In the genomic region with DNA sequence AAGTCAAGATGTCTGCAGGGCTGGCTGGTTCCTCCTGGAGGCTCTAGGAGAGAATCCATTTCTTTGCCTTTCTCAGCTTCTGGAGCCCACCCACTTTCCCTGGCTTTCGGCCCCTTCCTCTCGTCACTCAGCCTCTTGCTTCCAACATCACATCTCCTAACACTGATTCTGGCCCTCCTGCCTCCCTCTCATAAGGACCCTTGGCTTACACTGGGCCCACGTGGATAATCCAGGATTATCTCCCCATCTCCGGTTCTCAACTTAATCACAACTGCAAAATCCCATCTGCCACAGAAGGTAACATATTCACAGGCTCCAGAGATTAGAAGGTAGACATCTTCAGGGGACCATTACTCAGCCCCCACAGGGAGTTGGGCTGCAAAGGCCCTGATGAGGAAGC, we compare ENCODE assay signal across 14 cellular contexts.
A peak's percentile ranks its signal among the peaks of the same experiment; 100 is the strongest.
DNase-seq lines count a peak whose midpoint lies in the region; ATAC-seq, FAIRE-seq and TF ChIP-seq lines count a peak whose summit lies in the region.
"Had no signal": no experiment of that assay in that cellular context is flagged by ENCODE, and none has a peak within 500 bp of the region (broad histone marks: within the 10 kb centered on the region; RNA-seq: fewer than 3 reads in every experiment).

No MANE protein-coding gene starts in this region.

- H3K4me1 ChIP-seq in lower lobe of right lung (peaks cover 72% of the 10 kb centered on the region), stomach smooth muscle (ENCODE audit: control insufficient read depth, insufficient read depth, low read length) (peaks cover 58% of the 10 kb centered on the region)

- H3K9me3 ChIP-seq in lower lobe of right lung (no peaks in the 10 kb centered on the region), stomach smooth muscle (ENCODE audit: control insufficient read depth in 2 of 2, low read length in 2 of 2) (no peaks in the 10 kb centered on the region)
- H3K9me3 ChIP-seq: esophagus squamous epithelium had no signal

- no peak for TF ChIP-seq POLR2A in GM12892 (IDR thresholded peaks at IDR 0.05; ENCODE audit: low read depth, low read length)

- H3K27ac ChIP-seq in lower lobe of right lung = peak overlapping the region; percentile 24
- peak overlapping the region; percentile 31 for H3K27ac ChIP-seq in stomach smooth muscle (ENCODE audit: low read length)
- H3K27ac ChIP-seq: GM23248 had no signal

- H3K36me3 ChIP-seq in lower lobe of right lung (no peaks in the 10 kb centered on the region), stomach smooth muscle (ENCODE audit: control insufficient read depth in 2 of 2, insufficient read depth in 2 of 2, low read length in 2 of 2) (no peaks in the 10 kb centered on the region)
- H3K36me3 ChIP-seq: esophagus squamous epithelium had no signal

- intact Hi-C loops in lower lobe of right lung (cut with DNase I) = no loop called here

- no peaks in the 10 kb centered on the region for H3K27me3 ChIP-seq in lower lobe of right lung (ENCODE audit: low read depth)
- H3K27me3 ChIP-seq in stomach smooth muscle (ENCODE audit: control insufficient read depth in 1 of 2, insufficient read depth in 2 of 2, low read length in 2 of 2) = no peaks in the 10 kb centered on the region
- H3K27me3 ChIP-seq: esophagus squamous epithelium had no signal

- ATAC-seq in lower lobe of right lung (no peak), HG03520 (IDR thresholded peaks at IDR 0.05; ENCODE audit: unreplicated experiment) (no peak)
- ATAC-seq: K562, PC-3 had no signal

- no peak for TF ChIP-seq CTCF in lower lobe of right lung (IDR thresholded peaks at IDR 0.05)

- DNase-seq in GM12892 (ENCODE audit: insufficient read length) = no peak
- DNase-seq in NCI-H524 treated with DMSO at 0.1 percent for 48 hours (lab: John Stamatoyannopoulos, UW) = peak; percentile 88
- DNase-seq in lower lobe of right lung = no peak
- DNase-seq in stimulated activated CD8-positive, alpha-beta memory T cell treated with anti-CD3 and anti-CD28 coated beads, Interleukin-4, amount 100 ng/mL, for 48 hours = no peak
- no peak for DNase-seq in cortex of kidney (lab: John Stamatoyannopoulos, UW)
- DNase-seq: activated CD4-positive, alpha-beta T cell treated with anti-CD3 and anti-CD28 coated beads, Interleukin-2, amount 50 U/mL, for 1 hour; esophagus squamous epithelium; GM23248; NCI-H1092 treated with DMSO at 0.1 percent for 48 hours; PC-3 had no signal

- H3K4me3 ChIP-seq in lower lobe of right lung = no peak overlapping the region
- no peak overlapping the region for H3K4me3 ChIP-seq in stomach smooth muscle (ENCODE audit: low read length in 2 of 2)
- H3K4me3 ChIP-seq: esophagus squamous epithelium, GM23248, K562 had no signal

- H3K9ac ChIP-seq in stomach smooth muscle (ENCODE audit: low read length in 2 of 2) = no peak overlapping the region
- H3K9ac ChIP-seq: GM23248 had no signal

- FAIRE-seq in GM12892 (lab: Jason Lieb, UNC) = peak; percentile 9
- FAIRE-seq: islet of Langerhans, K562 had no signal
